ENCODE assay signal across 8 cellular contexts in the genomic region with DNA sequence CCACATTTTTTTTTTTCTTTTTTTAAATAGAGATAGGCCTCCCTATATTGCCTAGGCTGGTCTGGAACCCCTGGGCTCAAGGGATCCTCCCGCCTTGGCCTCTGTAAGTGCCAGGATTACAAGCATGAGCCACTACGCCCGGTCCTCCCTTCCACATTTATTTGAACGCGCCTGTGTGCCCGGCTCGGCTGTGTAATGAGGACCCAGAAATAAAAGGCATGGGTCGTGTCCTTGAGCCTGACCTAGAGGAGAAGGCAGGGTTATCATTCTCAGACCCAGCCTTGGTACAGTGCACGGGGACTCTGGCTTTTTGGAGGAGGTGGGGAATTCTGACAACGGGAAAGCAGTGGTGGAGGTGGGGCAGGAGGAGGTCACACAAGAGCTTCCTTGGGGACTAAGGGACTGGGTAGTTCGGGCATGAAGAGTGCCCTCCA. TPM values are rescaled to one million over a fixed set of nuclear protein-coding genes. Genes with fewer than 3 reads are reported as not detected.
DNase-seq lines count a peak whose midpoint lies in the region; TF ChIP-seq lines count a peak whose summit lies in the region.

No MANE protein-coding gene starts in this region.

- WGBS in esophagus squamous epithelium, 2 donors: 0 to 1% methylated on average over 8 to 11 of the region's 11 CpGs

- DNase-seq in 8988T (peak; percentile 34), GM13976 (ENCODE audit: low spot score) (peak; percentile 25), SK-MEL-5 (ENCODE audit: low read depth, low spot score) (peak; percentile 31), esophagus squamous epithelium (lab: John Stamatoyannopoulos, UW) (no peak), retinal pigment epithelial cell (ENCODE audit: low read depth) (no peak), cerebellar cortex (ENCODE audit: low spot score) (no peak), GM19240 (ENCODE audit: insufficient read length, low spot score) (no peak)
- no peak for DNase-seq in stimulated activated CD4-positive, alpha-beta T cell treated with anti-CD3 and anti-CD28 coated beads, Interleukin-1b, Interleukin-23, amount 100 ng/mL, for 48 hours

- H3K36me3 ChIP-seq in esophagus squamous epithelium: peaks cover 0 to 5% (median 0%) of the 10 kb centered on the region in 3 donors

- peaks cover 0 to 3% (median 0%) of the 10 kb centered on the region in 3 donors for H3K9me3 ChIP-seq in esophagus squamous epithelium

- H3K4me3 ChIP-seq in esophagus squamous epithelium (peak overlapping the region; percentile 75 to 85 (median 80)), retinal pigment epithelial cell (ENCODE audit: low read length) (peak overlapping the region; percentile 97)

- TF ChIP-seq CTCF in GM13976 (IDR thresholded peaks at IDR 0.05; ENCODE audit: borderline replicate concordance, control extremely low read depth, extremely low read depth, insufficient read depth, missing control alignments): no peak
- no peak for TF ChIP-seq CTCF in esophagus squamous epithelium (IDR thresholded peaks at IDR 0.05)
- no peak for TF ChIP-seq CTCF in retinal pigment epithelial cell (conservative IDR thresholded peaks at IDR 0.05; ENCODE audit: low read depth, low read length)

- H3K27ac ChIP-seq in esophagus squamous epithelium: peak overlapping the region in 2 of 4 donors; percentile 56 to 61

- H3K27me3 ChIP-seq in esophagus squamous epithelium: no peaks in the 10 kb centered on the region

- peaks cover 0 to 23% (median 9%) of the 10 kb centered on the region in 3 donors for H3K4me1 ChIP-seq in esophagus squamous epithelium

- no peak for TF ChIP-seq POLR2A in esophagus squamous epithelium (IDR thresholded peaks at IDR 0.05)

- in situ Hi-C loops in GM13976 (cut with MboI; ENCODE audit: low sequenced_read_pairs, unreplicated experiment) (no loop called here), SK-MEL-5 (cut with HindIII; ENCODE audit: low pct_unique_long_range_greater_than_20kb, low sequenced_read_pairs) (no loop called here)

- intact Hi-C loops in esophagus squamous epithelium (cut with DNase I): no loop called here

RNA-seq across cellular contexts. Expression of a gene that starts 0.8 kb away (rescaled TPM):
- total RNA-seq in SK-MEL-5 (2014; rRNA removed; shearing (Covaris generic)): 58.1 and 66.4 TPM in 2 replicates
- polyA plus RNA-seq in SK-MEL-5 (2015; cell fraction: cytosol; rRNA removed): 68.0 and 73.8 TPM in 2 replicates
- 75.3 and 78.0 TPM in 2 replicates for polyA plus RNA-seq in SK-MEL-5 (2015; cell fraction: nucleus; rRNA removed)
- 10 to 100 TPM; 13.8 to 26.3 (median 18.8) TPM for total RNA-seq in esophagus squamous epithelium

RNA-seq across cellular contexts. Expression of a gene that starts 52.4 kb away (rescaled TPM):
- 5.4 and 6.3 TPM in 2 replicates for total RNA-seq in SK-MEL-5 (2014; rRNA removed; shearing (Covaris generic))
- 8.9 and 11.1 TPM in 2 replicates for polyA plus RNA-seq in SK-MEL-5 (2015; cell fraction: cytosol; rRNA removed)
- polyA plus RNA-seq in SK-MEL-5 (2015; cell fraction: nucleus; rRNA removed): 4.3 and 6.2 TPM in 2 replicates
- 10 to 100 TPM; 14.4 to 28.8 (median 15.7) TPM for total RNA-seq in esophagus squamous epithelium

Comparison
In these comparisons a context has a peak if more than half of its experiments do, and no peak if none do; other contexts are left out.
1. DNase-seq: peak in 8988T (single experiment), GM13976 (single experiment) and SK-MEL-5 (single experiment); none in esophagus squamous epithelium (single experiment), retinal pigment epithelial cell (single experiment), cerebellar cortex (single experiment), stimulated activated CD4-positive, alpha-beta T cell treated with anti-CD3 and anti-CD28 coated beads, Interleukin-1b, Interleukin-23, amount 100 ng/mL, for 48 hours (single experiment) and GM19240 (single experiment).